25 cellular contexts compared by ENCODE assay signal in genomic region chr4:122851568-122851967, GRCh38.
"Had no signal": no experiment of that assay in that cellular context is flagged by ENCODE, and none has a peak within 500 bp of the region (broad histone marks: within the 10 kb centered on the region; RNA-seq: fewer than 3 reads in every experiment).

No MANE protein-coding gene starts in this region.

- H3K4me2 ChIP-seq: SK-N-SH had no signal

- H3K9me3 Mint-ChIP-seq: T-cell had no signal

- H3K9me2 ChIP-seq: SK-N-SH had no signal

- DNase-seq: IMR-90; Karpas-422; KG1; MG63; NCI-H1092; NCI-H1105 treated with DMSO at 0.1 percent for 48 hours; NCI-H1417 treated with DMSO at 0.1 percent for 48 hours; NCI-H146; NCI-H1694 treated with DMSO at 0.1 percent for 48 hours; NCI-H1930; NCI-H2081; NCI-H2107; NCI-H2227 treated with DMSO at 0.1 percent for 48 hours; NCI-H524; NCI-H526 treated with DMSO at 0.1 percent for 48 hours; NCI-H774; NK-92 treated with Interleukin-12 subunit alpha and Interleukin-12 subunit beta, amount 100 ng/mL, for 24 hours; PC-3; SHP77; SK-N-SH; SW 1271; T-cell had no signal

- FAIRE-seq: HepG2 had no signal

- H3K4me3 ChIP-seq: MG63 had no signal

- H3K36me3 Mint-ChIP-seq: T-cell had no signal

- H3K27me3 ChIP-seq: MG63 had no signal

- H3K27ac ChIP-seq: RWPE1 had no signal

- H3K4me3 Mint-ChIP-seq: T-cell had no signal

- H3K27ac Mint-ChIP-seq: T-cell had no signal

- H3K9ac ChIP-seq: SK-N-SH had no signal

- H3K9me3 ChIP-seq: MG63, SK-N-SH had no signal

- ATAC-seq: HepG2, Panc1, PC-3, T-cell had no signal
